20 cellular contexts compared by ENCODE assay signal in the genomic region with DNA sequence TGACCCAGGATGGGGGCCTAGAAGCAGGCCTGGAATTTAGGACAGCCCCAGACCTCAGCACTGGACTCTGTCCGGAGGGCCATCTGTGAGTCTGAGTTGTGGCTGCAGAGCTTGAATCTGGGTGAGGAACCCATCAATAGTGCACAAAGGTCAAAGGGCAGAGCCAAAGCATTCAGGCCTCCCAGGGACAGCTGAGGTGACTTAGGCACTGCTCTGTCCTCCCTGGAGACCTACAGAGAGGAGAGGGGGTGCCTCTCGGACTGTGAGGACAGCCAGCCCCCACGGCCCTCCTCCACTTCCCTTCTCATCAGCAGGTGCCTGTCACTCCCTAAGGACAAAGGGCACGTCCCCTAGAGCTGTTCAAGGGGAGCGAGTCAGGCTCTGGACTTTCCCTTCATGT. TPM values are rescaled to one million over a fixed set of nuclear protein-coding genes. Genes with fewer than 3 reads are reported as not detected.
DNase-seq lines count a peak whose midpoint lies in the region; ATAC-seq and TF ChIP-seq lines count a peak whose summit lies in the region.
"Had no signal": no experiment of that assay in that cellular context is flagged by ENCODE, and none has a peak within 500 bp of the region (broad histone marks: within the 10 kb centered on the region; RNA-seq: fewer than 3 reads in every experiment).

No MANE protein-coding gene starts in this region.

- WGBS in upper lobe of left lung, 2 donors, result 78 to 83% methylated on average over 5 of the region's 5 CpGs

- H3K27me3 ChIP-seq in RWPE2 (ENCODE audit: insufficient read depth, poor library complexity, severe bottlenecking) (no peaks in the 10 kb centered on the region), upper lobe of left lung (no peaks in the 10 kb centered on the region), HAP-1 (ENCODE audit: low read depth) (no peaks in the 10 kb centered on the region)
- H3K27me3 ChIP-seq: thyroid gland had no signal

- in situ Hi-C loops in HAP-1 (cut with MboI; ENCODE audit: low sequenced_read_pairs), result no loop called here

- no peaks in the 10 kb centered on the region for H3K36me3 Mint-ChIP-seq in memory B cell
- no peaks in the 10 kb centered on the region for H3K36me3 Mint-ChIP-seq in T-helper 2 cell treated with Interferon-gamma antibody and Interleukin-4, amounts not matched to agents 5 μg/mL and 100 μg/mL, for 36 hours (ENCODE audit: low read depth)
- H3K36me3 Mint-ChIP-seq: activated naive CD4-positive, alpha-beta T cell treated with anti-CD3 and anti-CD28 coated beads, Interleukin-2, amount 10 ng/mL, durations not matched to agents 7 days and 5 days had no signal

- H3K9me3 ChIP-seq in RWPE2 (ENCODE audit: severe bottlenecking) (no peaks in the 10 kb centered on the region), upper lobe of left lung (no peaks in the 10 kb centered on the region), HAP-1 (no peaks in the 10 kb centered on the region)
- H3K9me3 ChIP-seq: thyroid gland had no signal

- peaks cover 13% of the 10 kb centered on the region for H3K27me3 Mint-ChIP-seq in memory B cell
- H3K27me3 Mint-ChIP-seq in T-helper 2 cell treated with Interferon-gamma antibody and Interleukin-4, amounts not matched to agents 5 μg/mL and 100 μg/mL, for 36 hours (ENCODE audit: low read depth), result no peaks in the 10 kb centered on the region

- TF ChIP-seq CTCF in RWPE2 (IDR thresholded peaks at IDR 0.05; ENCODE audit: poor library complexity, severe bottlenecking) (no peak), upper lobe of left lung (IDR thresholded peaks at IDR 0.05) (no peak)

- H3K4me1 Mint-ChIP-seq in memory B cell, result no peaks in the 10 kb centered on the region
- H3K4me1 Mint-ChIP-seq in T-helper 2 cell treated with Interferon-gamma antibody and Interleukin-4, amounts not matched to agents 5 μg/mL and 100 μg/mL, for 36 hours (ENCODE audit: low read depth), result no peaks in the 10 kb centered on the region
- H3K4me1 Mint-ChIP-seq: activated naive CD4-positive, alpha-beta T cell treated with anti-CD3 and anti-CD28 coated beads, Interleukin-2, amount 10 ng/mL, durations not matched to agents 7 days and 5 days had no signal

- H3K4me1 ChIP-seq in RWPE2 (ENCODE audit: insufficient read depth, poor library complexity, severe bottlenecking) (peaks cover 3% of the 10 kb centered on the region), upper lobe of left lung (peaks cover 6 to 16% (median 8%) of the 10 kb centered on the region in 4 donors), HAP-1 (no peaks in the 10 kb centered on the region)
- H3K4me1 ChIP-seq: thyroid gland had no signal

- ATAC-seq in GM21529 (IDR thresholded peaks at IDR 0.05; ENCODE audit: unreplicated experiment) (peak; percentile 51), RWPE2 (ENCODE audit: low read depth) (peak; percentile 8; the same call in 1 of the 3 replicates), memory B cell (ENCODE audit: low read depth) (no peak), upper lobe of left lung (ENCODE audit: low FRiP score in 2 of 2) (peak; percentile 4 to 23)

- no peak for DNase-seq in RWPE2 (ENCODE audit: low spot score)
- DNase-seq in memory B cell (ENCODE audit: low spot score in 2 of 2), result no peak
- no peak for DNase-seq in upper lobe of left lung
- no peak for DNase-seq in SKM-1 (lab: John Stamatoyannopoulos, UW; ENCODE audit: unreplicated experiment)
- no peak for DNase-seq in HAP-1 (ENCODE audit: low spot score in 2 of 2)
- DNase-seq in T-helper 2 cell treated with Interferon-gamma antibody and Interleukin-4, amounts not matched to agents 5 μg/mL and 100 μg/mL, for 36 hours (ENCODE audit: low spot score), result no peak
- DNase-seq: activated naive CD4-positive, alpha-beta T cell treated with anti-CD3 and anti-CD28 coated beads, Interleukin-2, amount 10 ng/mL, durations not matched to agents 7 days and 5 days; islet precursor cell; NCI-H1048; NCI-H187 treated with DMSO at 0.1 percent for 48 hours; NCI-H526 treated with DMSO at 0.1 percent for 48 hours had no signal

- H3K9me3 Mint-ChIP-seq in memory B cell, result no peaks in the 10 kb centered on the region
- no peaks in the 10 kb centered on the region for H3K9me3 Mint-ChIP-seq in T-helper 2 cell treated with Interferon-gamma antibody and Interleukin-4, amounts not matched to agents 5 μg/mL and 100 μg/mL, for 36 hours
- H3K9me3 Mint-ChIP-seq: activated naive CD4-positive, alpha-beta T cell treated with anti-CD3 and anti-CD28 coated beads, Interleukin-2, amount 10 ng/mL, durations not matched to agents 7 days and 5 days; activated T-helper 1 cell treated with anti-CD3 and anti-CD28 coated beads, Interleukin-12 subunit alpha, Interleukin-12 subunit beta, Interleukin-2, Interleukin-4 antibody, amounts not matched to agents 30 ng/mL and 10 ng/mL and 1 ng/mL, durations not matched to agents 14 hours and 24 hours and 36 hours had no signal

- no peak for TF ChIP-seq EP300 in upper lobe of left lung (IDR thresholded peaks at IDR 0.05)

- peaks cover 4% of the 10 kb centered on the region; the same call in 1 of the 2 replicates for H3K36me3 ChIP-seq in RWPE2 (ENCODE audit: low read depth)
- peaks cover 0 to 15% (median 9%) of the 10 kb centered on the region in 4 donors for H3K36me3 ChIP-seq in upper lobe of left lung
- no peaks in the 10 kb centered on the region for H3K36me3 ChIP-seq in HAP-1 (replicated peaks)

- no peak overlapping the region for H3K4me3 Mint-ChIP-seq in memory B cell
- H3K4me3 Mint-ChIP-seq in T-helper 2 cell treated with Interferon-gamma antibody and Interleukin-4, amounts not matched to agents 5 μg/mL and 100 μg/mL, for 36 hours, result no peak overlapping the region
- H3K4me3 Mint-ChIP-seq: activated naive CD4-positive, alpha-beta T cell treated with anti-CD3 and anti-CD28 coated beads, Interleukin-2, amount 10 ng/mL, durations not matched to agents 7 days and 5 days; activated T-helper 1 cell treated with anti-CD3 and anti-CD28 coated beads, Interleukin-12 subunit alpha, Interleukin-12 subunit beta, Interleukin-2, Interleukin-4 antibody, amounts not matched to agents 30 ng/mL and 10 ng/mL and 1 ng/mL, durations not matched to agents 14 hours and 24 hours and 36 hours had no signal

- H3K27ac ChIP-seq in RWPE2 (ENCODE audit: poor library complexity, severe bottlenecking) (no peak overlapping the region), upper lobe of left lung (peak overlapping the region in 2 of 4 donors; percentile 40 to 61)
- H3K27ac ChIP-seq: HL-60, thyroid gland had no signal

- no peak for TF ChIP-seq POLR2A in upper lobe of left lung (IDR thresholded peaks at IDR 0.05)

- H3K4me3 ChIP-seq in RWPE2 (ENCODE audit: severe bottlenecking) (no peak overlapping the region), upper lobe of left lung (no peak overlapping the region), HAP-1 (no peak overlapping the region)
- H3K4me3 ChIP-seq: lung, smooth muscle cell, thyroid gland had no signal

- H3K27ac Mint-ChIP-seq in memory B cell, result peak overlapping the region; percentile 7
- H3K27ac Mint-ChIP-seq in T-helper 2 cell treated with Interferon-gamma antibody and Interleukin-4, amounts not matched to agents 5 μg/mL and 100 μg/mL, for 36 hours, result no peak overlapping the region
- H3K27ac Mint-ChIP-seq: activated naive CD4-positive, alpha-beta T cell treated with anti-CD3 and anti-CD28 coated beads, Interleukin-2, amount 10 ng/mL, durations not matched to agents 7 days and 5 days; activated T-helper 1 cell treated with anti-CD3 and anti-CD28 coated beads, Interleukin-12 subunit alpha, Interleukin-12 subunit beta, Interleukin-2, Interleukin-4 antibody, amounts not matched to agents 30 ng/mL and 10 ng/mL and 1 ng/mL, durations not matched to agents 14 hours and 24 hours and 36 hours had no signal

RNA-seq across cellular contexts. Expression of a gene that starts 25.1 kb away (rescaled TPM):
- not detected for total RNA-seq in upper lobe of left lung
- total RNA-seq: activated T-helper 1 cell treated with anti-CD3 and anti-CD28 coated beads, Interleukin-12 subunit alpha, Interleukin-12 subunit beta, Interleukin-2, Interleukin-4 antibody, amounts not matched to agents 30 ng/mL and 10 ng/mL and 1 ng/mL, durations not matched to agents 14 hours and 24 hours and 36 hours; cardiac septum; fibroblast of lung; glomerular endothelial cell; lung; smooth muscle cell; thyroid gland had no signal

RNA-seq across cellular contexts. Expression of a gene that starts 49.3 kb away (rescaled TPM):
- total RNA-seq in upper lobe of left lung, result 100 to 1,000 TPM in 2 of 6 donors, 10 to 100 TPM in 4; 44.5 to 262 (median 90.6) TPM
- total RNA-seq: activated T-helper 1 cell treated with anti-CD3 and anti-CD28 coated beads, Interleukin-12 subunit alpha, Interleukin-12 subunit beta, Interleukin-2, Interleukin-4 antibody, amounts not matched to agents 30 ng/mL and 10 ng/mL and 1 ng/mL, durations not matched to agents 14 hours and 24 hours and 36 hours had no signal

RNA-seq across cellular contexts. Expression of a gene that starts 54.2 kb away (rescaled TPM):
- 1,000 to 10,000 TPM in 1 of 6 donors, 100 to 1,000 TPM in 5; 289 to 1,452 (median 502) TPM for total RNA-seq in upper lobe of left lung
- total RNA-seq: activated T-helper 1 cell treated with anti-CD3 and anti-CD28 coated beads, Interleukin-12 subunit alpha, Interleukin-12 subunit beta, Interleukin-2, Interleukin-4 antibody, amounts not matched to agents 30 ng/mL and 10 ng/mL and 1 ng/mL, durations not matched to agents 14 hours and 24 hours and 36 hours had no signal
